In genomic region chr22:38083931-38084631, GRCh38 we compare ENCODE assay signal across 21 cellular contexts. TPM values are rescaled to one million over a fixed set of nuclear protein-coding genes. Genes with fewer than 3 reads are reported as not detected.
DNase-seq lines count a peak whose midpoint lies in the region; ATAC-seq, FAIRE-seq and TF ChIP-seq lines count a peak whose summit lies in the region.
"Had no signal": no experiment of that assay in that cellular context is flagged by ENCODE, and none has a peak within 500 bp of the region (broad histone marks: within the 10 kb centered on the region; RNA-seq: fewer than 3 reads in every experiment).

Gene SLC16A8, minus strand, starts transcription at chr22:38084184. Its CDS starts 1,311 bp downstream, at chr22:38082873.

- H3K4me3 Mint-ChIP-seq in GM23338: no peak within 1 kb of the TSS
- H3K4me3 Mint-ChIP-seq: activated CD4-positive, alpha-beta T cell treated with anti-CD3 and anti-CD28 coated beads, Interleukin-2, amount 10 ng/mL, durations not matched to agents 7 days and 5 days; activated naive CD8-positive, alpha-beta T cell; natural killer cell treated with Interleukin-12 subunit alpha and Interleukin-12 subunit beta and Interleukin-15 and Interleukin-18, amount 100 ng/mL, for 72 hours had no signal

- H3F3A ChIP-seq in GM23338 (replicated peaks; ENCODE audit: low read depth): no peaks in the 10 kb centered on the region

- no peak within 1 kb of the TSS for H3K9ac ChIP-seq in kidney (ENCODE audit: low read length in 2 of 2)

- H3K27me3 Mint-ChIP-seq in GM23338 (ENCODE audit: insufficient read depth, low read depth, poor library complexity): peaks cover 32% of the 10 kb centered on the region

- peaks cover 37% of the 10 kb centered on the region for H3K27me3 ChIP-seq in GM23338 (ENCODE audit: insufficient read depth)

- POLR2A ChIA-PET in OCI-LY7 (lab: Charles Lee): no interaction called here

- CTCF ChIA-PET in OCI-LY7 (lab: Charles Lee; ENCODE audit: unreplicated experiment): no interaction called here

- H3K4me2 ChIP-seq in GM23338: peak within 1 kb of the TSS; percentile 78; the same call in 1 of the 2 replicates
- no peak within 1 kb of the TSS for H3K4me2 ChIP-seq in OCI-LY7 (ENCODE audit: low read length)

- H3K4me3 ChIP-seq in GM23338 (no peak within 1 kb of the TSS), kidney (ENCODE audit: low read length in 2 of 2) (no peak within 1 kb of the TSS), OCI-LY7 (ENCODE audit: low read depth, low read length, poor library complexity, severe bottlenecking) (no peak within 1 kb of the TSS)
- H3K4me3 ChIP-seq: uterus had no signal

- no peaks in the 10 kb centered on the region for H3K9me3 Mint-ChIP-seq in GM23338
- H3K9me3 Mint-ChIP-seq: activated CD4-positive, alpha-beta T cell treated with anti-CD3 and anti-CD28 coated beads, Interleukin-2, amount 10 ng/mL, durations not matched to agents 7 days and 5 days; activated T-helper 17 cell treated with anti-CD3 and anti-CD28 coated beads, Interleukin-2, amount 50 U/mL, for 72 hours; CD8-positive, alpha-beta memory T cell; natural killer cell treated with Interleukin-12 subunit alpha and Interleukin-12 subunit beta and Interleukin-15 and Interleukin-18, amount 100 ng/mL, for 72 hours; T-cell had no signal

- no peaks in the 10 kb centered on the region; the same call in 2 of the 3 replicates for H3K36me3 Mint-ChIP-seq in GM23338 (ENCODE audit: low read depth)
- H3K36me3 Mint-ChIP-seq: activated naive CD8-positive, alpha-beta T cell; natural killer cell treated with Interleukin-12 subunit alpha and Interleukin-12 subunit beta and Interleukin-15 and Interleukin-18, amount 100 ng/mL, for 72 hours had no signal

- H2AFZ ChIP-seq in GM23338 (no peak within 1 kb of the TSS), OCI-LY7 (ENCODE audit: low read length) (no peak within 1 kb of the TSS)

- peaks cover 10% of the 10 kb centered on the region; the same call in 2 of the 3 replicates for H3K4me1 Mint-ChIP-seq in GM23338
- H3K4me1 Mint-ChIP-seq: activated T-helper 17 cell treated with anti-CD3 and anti-CD28 coated beads, Interleukin-2, amount 50 U/mL, for 72 hours had no signal

- H3K9me3 ChIP-seq in kidney (ENCODE audit: control insufficient read depth in 1 of 2, low read length in 2 of 2): no peaks in the 10 kb centered on the region
- no peaks in the 10 kb centered on the region for H3K9me3 ChIP-seq in OCI-LY7 (ENCODE audit: low read length)
- H3K9me3 ChIP-seq: uterus had no signal

- no TSS peak for BruUV-seq in OCI-LY7 (replicated peaks; lab: Mats Ljungman, UMichigan)

- H4K20me1 ChIP-seq in GM23338 (replicated peaks; ENCODE audit: insufficient read depth) (no peaks in the 10 kb centered on the region; the same call in 1 of the 2 replicates), OCI-LY7 (ENCODE audit: insufficient read depth, low read length) (no peaks in the 10 kb centered on the region)

- H3K27ac Mint-ChIP-seq in GM23338: no peak within 1 kb of the TSS
- H3K27ac Mint-ChIP-seq: activated CD4-positive, alpha-beta T cell treated with anti-CD3 and anti-CD28 coated beads, Interleukin-2, amount 10 ng/mL, durations not matched to agents 7 days and 5 days; activated naive CD8-positive, alpha-beta T cell; activated T-helper 17 cell treated with anti-CD3 and anti-CD28 coated beads, Interleukin-2, amount 50 U/mL, for 72 hours; CD8-positive, alpha-beta memory T cell; natural killer cell treated with Interleukin-12 subunit alpha and Interleukin-12 subunit beta and Interleukin-15 and Interleukin-18, amount 100 ng/mL, for 72 hours; T-cell had no signal

- H3K9me2 ChIP-seq in GM23338 (ENCODE audit: insufficient read depth) (no peaks in the 10 kb centered on the region), OCI-LY7 (ENCODE audit: insufficient read depth, low read length) (no peaks in the 10 kb centered on the region)

- H3K36me3 ChIP-seq in GM23338 (ENCODE audit: insufficient read depth) (no peaks in the 10 kb centered on the region), kidney (ENCODE audit: control insufficient read depth in 1 of 2, insufficient read depth in 2 of 2, low read length in 2 of 2) (no peaks in the 10 kb centered on the region), OCI-LY7 (ENCODE audit: insufficient read depth, low read length) (no peaks in the 10 kb centered on the region)
- H3K36me3 ChIP-seq: uterus had no signal

- no peaks in the 10 kb centered on the region for H3K79me2 ChIP-seq in GM23338 (replicated peaks; ENCODE audit: insufficient read depth)
- no peaks in the 10 kb centered on the region for H3K79me2 ChIP-seq in OCI-LY7 (ENCODE audit: insufficient read depth, low read depth, low read length)

- H3K4me1 ChIP-seq in GM23338 (ENCODE audit: insufficient read depth) (peaks cover 30% of the 10 kb centered on the region; the same call in 1 of the 2 replicates), kidney (ENCODE audit: control insufficient read depth in 1 of 2, insufficient read depth in 1 of 2, low read depth in 1 of 2, low read length in 2 of 2) (peaks cover 0 to 8% of the 10 kb centered on the region in 2 donors), OCI-LY7 (ENCODE audit: insufficient read depth, low read length, poor library complexity, severe bottlenecking) (no peaks in the 10 kb centered on the region)

- TF ChIP-seq CTCF in GM23338 (conservative IDR thresholded peaks at IDR 0.05; ENCODE audit: low read depth in 2 of 2) (no peak), kidney (IDR thresholded peaks at IDR 0.05; ENCODE audit: borderline replicate concordance, extremely low read depth, insufficient read depth) (no peak), OCI-LY7 (conservative IDR thresholded peaks at IDR 0.05; ENCODE audit: low read length) (no peak)

- peak; percentile 8 for ATAC-seq in GM23338
- no peak for ATAC-seq in GM21576 (IDR thresholded peaks at IDR 0.05; ENCODE audit: unreplicated experiment)
- no peak for ATAC-seq in GM18867 (IDR thresholded peaks at IDR 0.05; ENCODE audit: unreplicated experiment)
- ATAC-seq: activated T-helper 17 cell treated with anti-CD3 and anti-CD28 coated beads, Interleukin-2, amount 50 U/mL, for 72 hours; natural killer cell treated with Interleukin-12 subunit alpha and Interleukin-12 subunit beta and Interleukin-15 and Interleukin-18, amount 100 ng/mL, for 72 hours; Right ventricle myocardium inferior; T-cell had no signal

- no peak within 1 kb of the TSS for H3K27ac ChIP-seq in GM23338 (ENCODE audit: low read depth)
- peak within 1 kb of the TSS; percentile 60 for H3K27ac ChIP-seq in angular gyrus (ENCODE audit: low read depth, low read length)
- no peak within 1 kb of the TSS for H3K27ac ChIP-seq in kidney (ENCODE audit: low read depth in 2 of 2, low read length in 2 of 2)
- H3K27ac ChIP-seq in substantia nigra (ENCODE audit: low read depth, low read length, poor library complexity, severe bottlenecking): peak within 1 kb of the TSS; percentile 54
- H3K27ac ChIP-seq in OCI-LY7 (ENCODE audit: low read depth, low read length, poor library complexity, severe bottlenecking): no peak within 1 kb of the TSS
- H3K27ac ChIP-seq: uterus had no signal

- peak; percentile 34 for DNase-seq in GM23338 (ENCODE audit: low spot score)
- peak; percentile 61 for DNase-seq in kidney
- DNase-seq in substantia nigra (lab: John Stamatoyannopoulos, UW): no peak
- DNase-seq in OCI-LY7 (ENCODE audit: low spot score): no peak
- DNase-seq: activated CD4-positive, alpha-beta T cell treated with anti-CD3 and anti-CD28 coated beads, Interleukin-2, amount 10 ng/mL, durations not matched to agents 7 days and 5 days; CD8-positive, alpha-beta memory T cell; NCI-H1092; NCI-H2029; NCI-H345; NCI-H774; T-cell; uterus had no signal

- intact Hi-C loops in kidney (cut with DNase I): no loop called here
- intact Hi-C loops in OCI-LY7 (cut with micrococcal nuclease; ENCODE audit: unreplicated experiment): no loop called here

- FAIRE-seq in kidney (lab: Jason Lieb, UNC): no peak

TF ChIP-seq in GM23338, 12 proteins besides CTCF, POLR2A, EP300 and RAD21 (continues in another document):
- TF ChIP-seq ZNF331 (CRISPR knock-in tag; IDR thresholded peaks at IDR 0.05; ENCODE audit: low read depth): no peak
- no peak for TF ChIP-seq STAT1 (IDR thresholded peaks at IDR 0.05; ENCODE audit: unreplicated experiment)
- no peak for TF ChIP-seq EZH2phosphoT487 (IDR thresholded peaks at IDR 0.05; ENCODE audit: unreplicated experiment)
- TF ChIP-seq ZNF114 (CRISPR knock-in tag; IDR thresholded peaks at IDR 0.05): no peak
- no peak for TF ChIP-seq POLR2AphosphoS5 (IDR thresholded peaks at IDR 0.05; ENCODE audit: low read depth)

RNA-seq across cellular contexts. Expression of gene SLC16A8, which starts in this region (rescaled TPM):
- 0.66 and 1.0 TPM in 2 replicates for total RNA-seq in GM23338 (2014; rRNA removed; shearing (Covaris generic))
- polyA plus RNA-seq in GM23338 (2016; fragmentation: Nextera tagmentation; extraction: Ambion mirVana): 0.52 and 0.56 TPM in 2 replicates
- 0.31 TPM for total RNA-seq in kidney
- polyA plus RNA-seq in kidney (ENCODE audit: insufficient read depth, low read depth, low replicate concordance): 0.92 TPM
- total RNA-seq in OCI-LY7 (2014; rRNA removed; shearing (Covaris generic)): not detected in 2 replicates
- not detected in 2 replicates for total RNA-seq in OCI-LY7 (2022)
- total RNA-seq: activated CD4-positive, alpha-beta T cell treated with anti-CD3 and anti-CD28 coated beads, Interleukin-2, amount 10 ng/mL, durations not matched to agents 7 days and 5 days; activated T-helper 17 cell treated with anti-CD3 and anti-CD28 coated beads, Interleukin-2, amount 50 U/mL, for 72 hours; glomerular endothelial cell; Right ventricle myocardium inferior had no signal
- polyA plus RNA-seq: CD8-positive, alpha-beta memory T cell; fibroblast of lung had no signal

Comparison
In these comparisons a context has a peak if more than half of its experiments do, and no peak if none do; other contexts are left out.
1. Peak in DNase-seq in kidney; RNA of the gene not detected or under 1 TPM.
2. H3K27ac ChIP-seq: peak in angular gyrus (single experiment) and substantia nigra (single experiment); none in GM23338 (single experiment), kidney (0 of 2) and OCI-LY7 (single experiment).